Comparison of ENCODE assay signal across 23 cellular contexts in genomic region chr9:85487872-85488271, GRCh38.
A peak's percentile ranks its signal among the peaks of the same experiment; 100 is the strongest.
DNase-seq lines count a peak whose midpoint lies in the region; ATAC-seq and TF ChIP-seq lines count a peak whose summit lies in the region.
"Had no signal": no experiment of that assay in that cellular context is flagged by ENCODE, and none has a peak within 500 bp of the region (broad histone marks: within the 10 kb centered on the region; RNA-seq: fewer than 3 reads in every experiment).

No MANE protein-coding gene starts in this region.

- no peaks in the 10 kb centered on the region for H3K36me3 ChIP-seq in GM23338 (ENCODE audit: insufficient read depth)
- H3K36me3 ChIP-seq: BE2C; BLaER1 treated with 17β-estradiol and CSF1 and Interleukin-3, amounts not matched to agents 10 nM and 100 nM had no signal

- H4K20me1 ChIP-seq in GM23338 (replicated peaks; ENCODE audit: insufficient read depth): no peaks in the 10 kb centered on the region
- H4K20me1 ChIP-seq: BLaER1 treated with 17β-estradiol and CSF1 and Interleukin-3, amounts not matched to agents 10 nM and 100 nM had no signal

- H3K9me2 ChIP-seq in GM23338 (ENCODE audit: insufficient read depth): no peaks in the 10 kb centered on the region

- TF ChIP-seq CTCF in GM23338 (conservative IDR thresholded peaks at IDR 0.05; ENCODE audit: low read depth in 2 of 2) (no peak), WTC11 (IDR thresholded peaks at IDR 0.05) (no peak), epithelial cell of esophagus (IDR thresholded peaks at IDR 0.05; ENCODE audit: insufficient read depth, low read depth, low read length, missing control alignments) (no peak), foreskin keratinocyte (conservative IDR thresholded peaks at IDR 0.05) (no peak)

- DNase-seq in GM23338 (ENCODE audit: low spot score): no peak
- DNase-seq in WTC11 (ENCODE audit: low spot score): no peak
- DNase-seq in epithelial cell of esophagus (ENCODE audit: low read depth): peak; percentile 61
- DNase-seq in foreskin keratinocyte: peak; percentile 55 to 60
- DNase-seq in stimulated activated CD4-positive, alpha-beta T cell treated with anti-CD3 and anti-CD28 coated beads, Interleukin-4, amount 100 ng/mL, for 4 hours: no peak
- no peak for DNase-seq in NCI-H226
- no peak for DNase-seq in ecto neural progenitor cell (ENCODE audit: low spot score)
- DNase-seq: 8988T; ACHN; AML-193; BE2C; CD4-positive, alpha-beta T cell; CD8-positive, alpha-beta memory T cell; DMS 273 treated with DMSO at 0.1 percent for 48 hours; DMS79; EL; GDM1; H9 had no signal

- CTCF ChIA-PET in WTC11 (lab: Charles Lee): no interaction called here

- no peaks in the 10 kb centered on the region for H3K27me3 ChIP-seq in GM23338 (ENCODE audit: insufficient read depth)
- H3K27me3 ChIP-seq in foreskin keratinocyte: no peaks in the 10 kb centered on the region
- H3K27me3 ChIP-seq: BE2C; BLaER1 treated with 17β-estradiol and CSF1 and Interleukin-3, amounts not matched to agents 10 nM and 100 nM had no signal

- H3K4me1 ChIP-seq in GM23338 (ENCODE audit: insufficient read depth) (no peaks in the 10 kb centered on the region), foreskin keratinocyte (no peaks in the 10 kb centered on the region)
- H3K4me1 ChIP-seq: A549; BE2C; BLaER1 treated with 17β-estradiol and CSF1 and Interleukin-3, amounts not matched to agents 10 nM and 100 nM had no signal

- H3K79me2 ChIP-seq in GM23338 (replicated peaks; ENCODE audit: insufficient read depth): no peaks in the 10 kb centered on the region

- H3K36me3 Mint-ChIP-seq in GM23338 (ENCODE audit: low read depth) (no peaks in the 10 kb centered on the region), WTC11 (no peaks in the 10 kb centered on the region)
- H3K36me3 Mint-ChIP-seq: CD14-positive monocyte; CD8-positive, alpha-beta memory T cell had no signal

- H3K4me3 Mint-ChIP-seq in GM23338 (no peak overlapping the region), WTC11 (no peak overlapping the region)
- H3K4me3 Mint-ChIP-seq: CD14-positive monocyte; CD4-positive, alpha-beta T cell; CD8-positive, alpha-beta memory T cell; H9 had no signal

- no peak overlapping the region for H3K4me2 ChIP-seq in GM23338
- H3K4me2 ChIP-seq: A549; BLaER1 treated with 17β-estradiol and CSF1 and Interleukin-3, amounts not matched to agents 10 nM and 100 nM had no signal

- H3K4me1 Mint-ChIP-seq in GM23338 (peaks cover 3% of the 10 kb centered on the region; the same call in 1 of the 3 replicates), WTC11 (peaks cover 13% of the 10 kb centered on the region)
- H3K4me1 Mint-ChIP-seq: CD14-positive monocyte; CD8-positive, alpha-beta memory T cell had no signal

- peak overlapping the region; percentile 23 for H2AFZ ChIP-seq in GM23338

- H3K9me3 Mint-ChIP-seq in GM23338: no peaks in the 10 kb centered on the region
- no peaks in the 10 kb centered on the region for H3K9me3 Mint-ChIP-seq in WTC11
- H3K9me3 Mint-ChIP-seq: CD4-positive, alpha-beta T cell; CD8-positive, alpha-beta memory T cell; H9 had no signal

- no peaks in the 10 kb centered on the region for H3F3A ChIP-seq in GM23338 (replicated peaks; ENCODE audit: low read depth)

- no peak overlapping the region for H3K27ac Mint-ChIP-seq in GM23338
- H3K27ac Mint-ChIP-seq in WTC11: no peak overlapping the region
- H3K27ac Mint-ChIP-seq: CD14-positive monocyte; CD4-positive, alpha-beta T cell; CD8-positive, alpha-beta memory T cell; H9 had no signal

- H3K27ac ChIP-seq in GM23338 (ENCODE audit: low read depth) (no peak overlapping the region), foreskin keratinocyte (no peak overlapping the region)
- H3K27ac ChIP-seq: A549; BLaER1 treated with 17β-estradiol and CSF1 and Interleukin-3, amounts not matched to agents 10 nM and 100 nM had no signal

- H3K27me3 Mint-ChIP-seq in GM23338 (ENCODE audit: insufficient read depth, low read depth, poor library complexity): no peaks in the 10 kb centered on the region
- H3K27me3 Mint-ChIP-seq in WTC11 (ENCODE audit: low read depth): peaks cover 4% of the 10 kb centered on the region

- POLR2A ChIA-PET in WTC11 (lab: Charles Lee): no interaction called here

- H3K4me3 ChIP-seq in GM23338 (no peak overlapping the region), epithelial cell of esophagus (ENCODE audit: low read length) (no peak overlapping the region)
- H3K4me3 ChIP-seq: A549; BLaER1 treated with 17β-estradiol and CSF1 and Interleukin-3, amounts not matched to agents 10 nM and 100 nM; GM12878 had no signal

- ATAC-seq in GM23338 (no peak), WTC11 (peak; percentile 44), foreskin keratinocyte (peak; percentile 50)
- ATAC-seq: A549, GM12878, HCT116 had no signal

TF ChIP-seq in GM23338, 12 proteins besides CTCF, POLR2A, EP300 and RAD21 (continues in another document):
- TF ChIP-seq JUNB (IDR thresholded peaks at IDR 0.05; ENCODE audit: unreplicated experiment) (no peak), ETS1 (IDR thresholded peaks at IDR 0.05) (no peak), EZH2phosphoT487 (IDR thresholded peaks at IDR 0.05; ENCODE audit: unreplicated experiment) (no peak)

TF ChIP-seq in WTC11, 78 proteins besides CTCF, POLR2A, EP300 and RAD21 (continues in another document):
- TF ChIP-seq ZNF416 (CRISPR knock-in tag; IDR thresholded peaks at IDR 0.05): no peak
- no peak for TF ChIP-seq ZBTB21 (CRISPR knock-in tag; IDR thresholded peaks at IDR 0.05; ENCODE audit: borderline replicate concordance)
- no peak for TF ChIP-seq TCF7 (CRISPR knock-in tag; IDR thresholded peaks at IDR 0.05; ENCODE audit: low read depth)
- TF ChIP-seq KAT7 (CRISPR knock-in tag; IDR thresholded peaks at IDR 0.05; ENCODE audit: borderline replicate concordance): no peak
- TF ChIP-seq ELF4 (CRISPR knock-in tag; IDR thresholded peaks at IDR 0.05; ENCODE audit: low read depth): no peak
- no peak for TF ChIP-seq ETV6 (CRISPR knock-in tag; IDR thresholded peaks at IDR 0.05)
- TF ChIP-seq TEAD4 (CRISPR knock-in tag; IDR thresholded peaks at IDR 0.05): no peak
- TF ChIP-seq ESRRA (CRISPR knock-in tag; IDR thresholded peaks at IDR 0.05; ENCODE audit: borderline replicate concordance): no peak
- TF ChIP-seq FOXK1 (CRISPR knock-in tag; IDR thresholded peaks at IDR 0.05): no peak
- TF ChIP-seq NFE2L1 (CRISPR knock-in tag; IDR thresholded peaks at IDR 0.05): no peak
- TF ChIP-seq ZMAT4 (CRISPR knock-in tag; IDR thresholded peaks at IDR 0.05): no peak
- TF ChIP-seq USF2 (CRISPR knock-in tag; IDR thresholded peaks at IDR 0.05): no peak
- TF ChIP-seq ARID4B (CRISPR knock-in tag; IDR thresholded peaks at IDR 0.05; ENCODE audit: borderline replicate concordance): no peak
- no peak for TF ChIP-seq ATF3 (CRISPR knock-in tag; conservative IDR thresholded peaks at IDR 0.05)
- TF ChIP-seq GABPB1 (CRISPR knock-in tag; IDR thresholded peaks at IDR 0.05): no peak

Comparison
In these comparisons a context has a peak if more than half of its experiments do, and no peak if none do; other contexts are left out.
1. DNase-seq: peak in epithelial cell of esophagus (single experiment) and foreskin keratinocyte (2 of 2); none in GM23338 (single experiment), WTC11 (single experiment), stimulated activated CD4-positive, alpha-beta T cell treated with anti-CD3 and anti-CD28 coated beads, Interleukin-4, amount 100 ng/mL, for 4 hours (0 of 2), NCI-H226 (single experiment) and ecto neural progenitor cell (single experiment).